Comparison of ENCODE assay signal across 13 cellular contexts in genomic region chr20:20267685-20268429, GRCh38.
DNase-seq lines count a peak whose midpoint lies in the region; ATAC-seq and TF ChIP-seq lines count a peak whose summit lies in the region.
"Had no signal": no experiment of that assay in that cellular context is flagged by ENCODE, and none has a peak within 500 bp of the region (broad histone marks: within the 10 kb centered on the region; RNA-seq: fewer than 3 reads in every experiment).

No MANE protein-coding gene starts in this region.

- no peak overlapping the region for H3K27ac ChIP-seq in RWPE2 (ENCODE audit: poor library complexity, severe bottlenecking)
- no peak overlapping the region for H3K27ac ChIP-seq in subcutaneous abdominal adipose tissue (ENCODE audit: low read depth, low read length)
- H3K27ac ChIP-seq: breast epithelium, tibial nerve had no signal

- H3K4me3 ChIP-seq in RWPE2 (ENCODE audit: severe bottlenecking), result no peak overlapping the region
- peak overlapping the region in 4 of 5 donors; percentile 3 to 35 (median 32) for H3K4me3 ChIP-seq in subcutaneous abdominal adipose tissue (ENCODE audit: low read depth in 1 of 5, low read length in 5 of 5)

- H3K36me3 ChIP-seq in RWPE2 (ENCODE audit: low read depth), result no peaks in the 10 kb centered on the region
- H3K36me3 ChIP-seq in subcutaneous abdominal adipose tissue (ENCODE audit: control insufficient read depth in 5 of 5, insufficient read depth in 5 of 5, low read length in 5 of 5), result no peaks in the 10 kb centered on the region
- H3K36me3 ChIP-seq: breast epithelium, tibial nerve had no signal

- TF ChIP-seq CTCF in RWPE2 (IDR thresholded peaks at IDR 0.05; ENCODE audit: poor library complexity, severe bottlenecking), result no peak
- no peak for TF ChIP-seq CTCF in GM10266 (IDR thresholded peaks at IDR 0.05; ENCODE audit: control insufficient read depth, insufficient read depth, low read depth, missing control alignments)

- peak; percentile 26 for DNase-seq in NCI-H82 (lab: John Stamatoyannopoulos, UW)
- DNase-seq in NCI-H82 treated with DMSO at 0.1 percent for 48 hours (lab: John Stamatoyannopoulos, UW; ENCODE audit: unreplicated experiment), result no peak
- peak; percentile 84 for DNase-seq in NCI-H2081 treated with DMSO at 0.1 percent for 48 hours (lab: John Stamatoyannopoulos, UW)
- DNase-seq in RWPE2 (ENCODE audit: low spot score), result no peak
- no peak for DNase-seq in GM10266 (ENCODE audit: extremely low spot score)
- DNase-seq: foreskin fibroblast; KG1; stimulated activated CD4-positive, alpha-beta T cell treated with anti-CD3 and anti-CD28 coated beads, Interleukin-12 subunit alpha, Interleukin-12 subunit beta, amount 100 ng/mL, for 4 hours had no signal

- ATAC-seq in RWPE2 (ENCODE audit: low read depth) (peak; percentile 41; the same call in 1 of the 3 replicates), GM18907 (IDR thresholded peaks at IDR 0.05; ENCODE audit: unreplicated experiment) (no peak), GM21786 (IDR thresholded peaks at IDR 0.05; ENCODE audit: unreplicated experiment) (no peak)

- no peaks in the 10 kb centered on the region for H3K9me3 ChIP-seq in RWPE2 (ENCODE audit: severe bottlenecking)
- H3K9me3 ChIP-seq in subcutaneous abdominal adipose tissue (ENCODE audit: control insufficient read depth in 5 of 5, low read length in 5 of 5), result no peaks in the 10 kb centered on the region
- H3K9me3 ChIP-seq: breast epithelium, tibial nerve had no signal

- no peak overlapping the region for H3K9ac ChIP-seq in subcutaneous abdominal adipose tissue (ENCODE audit: low read length in 5 of 5)

- H3K4me1 ChIP-seq in RWPE2 (ENCODE audit: insufficient read depth, poor library complexity, severe bottlenecking) (no peaks in the 10 kb centered on the region), subcutaneous abdominal adipose tissue (ENCODE audit: control insufficient read depth in 5 of 5, insufficient read depth in 5 of 5, low read length in 5 of 5) (peaks cover 0 to 15% (median 0%) of the 10 kb centered on the region in 5 donors)
- H3K4me1 ChIP-seq: breast epithelium, tibial nerve had no signal

- H3K27me3 ChIP-seq in RWPE2 (ENCODE audit: insufficient read depth, poor library complexity, severe bottlenecking) (no peaks in the 10 kb centered on the region), subcutaneous abdominal adipose tissue (ENCODE audit: control insufficient read depth in 5 of 5, insufficient read depth in 4 of 5, low read length in 5 of 5) (no peaks in the 10 kb centered on the region)
- H3K27me3 ChIP-seq: breast epithelium, tibial nerve had no signal

Comparison
In these comparisons a context has a peak if more than half of its experiments do, and no peak if none do; other contexts are left out.
1. DNase-seq: peak in NCI-H82 (single experiment) and NCI-H2081 treated with DMSO at 0.1 percent for 48 hours (single experiment); none in NCI-H82 treated with DMSO at 0.1 percent for 48 hours (single experiment), RWPE2 (single experiment) and GM10266 (single experiment).